8 cellular contexts compared by ENCODE assay signal in the genomic region with DNA sequence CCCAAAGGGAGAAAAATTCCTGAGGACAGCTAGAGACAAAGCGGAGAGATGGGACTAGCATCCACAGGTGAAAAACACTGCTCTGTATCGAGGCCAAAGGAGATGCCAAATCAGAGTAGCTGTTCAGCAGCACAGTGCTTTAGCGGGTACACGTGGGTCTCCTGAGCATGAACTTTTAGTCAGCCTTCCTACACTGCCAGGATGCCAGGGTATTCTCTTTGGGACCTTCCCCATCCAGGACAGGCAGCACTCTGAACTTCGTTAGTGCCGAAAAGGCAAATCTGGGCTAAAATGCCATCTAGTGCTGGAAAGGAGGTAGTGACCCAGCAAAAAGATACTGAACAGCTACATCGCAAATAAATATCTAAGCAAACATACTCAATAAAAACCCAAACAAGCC.
DNase-seq lines count a peak whose midpoint lies in the region; ATAC-seq, FAIRE-seq and TF ChIP-seq lines count a peak whose summit lies in the region.

No MANE protein-coding gene starts in this region.

- TF ChIP-seq CTCF in 22Rv1 (IDR thresholded peaks at IDR 0.05) = peak; percentile 81
- TF ChIP-seq CTCF in HEK293 (tag by site-specific recombination; IDR thresholded peaks at IDR 0.05) = 0 out of 2 replicates have a peak, but pooled peaks have one; percentile 33
- peak; percentile 81 for TF ChIP-seq CTCF in NB4 (IDR thresholded peaks at IDR 0.05; ENCODE audit: low read depth, low read length)
- peak; percentile 44 for TF ChIP-seq CTCF in activated CD8-positive, alpha-beta T cell treated with anti-CD3 and anti-CD28 coated beads for 36 hours (IDR thresholded peaks at IDR 0.05)

- ATAC-seq in activated CD8-positive, alpha-beta T cell treated with anti-CD3 and anti-CD28 coated beads for 36 hours = peak; percentile 49
- no peak for ATAC-seq in HG03457 (IDR thresholded peaks at IDR 0.05; ENCODE audit: unreplicated experiment)

- H3K9me3 Mint-ChIP-seq in activated CD8-positive, alpha-beta T cell treated with anti-CD3 and anti-CD28 coated beads for 36 hours = peaks cover 7% of the 10 kb centered on the region

- no peaks in the 10 kb centered on the region for H3K9me3 ChIP-seq in HEK293 (ENCODE audit: control insufficient read depth, insufficient read depth, low read depth, low read length)

- peak; percentile 81 for FAIRE-seq in urothelium cell line (lab: Jason Lieb, UNC)

- TF ChIP-seq POLR2A in NB4 (IDR thresholded peaks at IDR 0.05; ENCODE audit: extremely low read depth, insufficient read length) = no peak

- H3K27me3 Mint-ChIP-seq in activated CD8-positive, alpha-beta T cell treated with anti-CD3 and anti-CD28 coated beads for 36 hours = peaks cover 2% of the 10 kb centered on the region

- H3K27ac ChIP-seq in 22Rv1 (no peak overlapping the region), HEK293 (ENCODE audit: extremely low read depth, low read depth, low read length) (no peak overlapping the region)

- intact Hi-C loops in activated CD8-positive, alpha-beta T cell treated with anti-CD3 and anti-CD28 coated beads for 36 hours (cut with micrococcal nuclease) = loop anchor here (10.0 kb wide), 1 partner anchor 87 kb away; no protein-coding TSS in a partner anchor

- H3K27ac Mint-ChIP-seq in activated CD8-positive, alpha-beta T cell treated with anti-CD3 and anti-CD28 coated beads for 36 hours = no peak overlapping the region

- DNase-seq in GM03348 (ENCODE audit: low spot score) (peak; percentile 64), NB4 (ENCODE audit: low read depth) (peak; percentile 49), iPS DF 19.7 (ENCODE audit: low read depth, low spot score) (peak; percentile 23), urothelium cell line (ENCODE audit: low spot score) (peak; percentile 58)
- DNase-seq in activated CD8-positive, alpha-beta T cell treated with anti-CD3 and anti-CD28 coated beads for 36 hours = peak; percentile 6

- no peaks in the 10 kb centered on the region for H3K4me1 ChIP-seq in HEK293 (ENCODE audit: control insufficient read depth, insufficient read depth, low read length)

- H3K36me3 ChIP-seq in HEK293 (ENCODE audit: control insufficient read depth in 2 of 2, insufficient read depth in 1 of 2, low read length in 2 of 2) = no peaks in the 10 kb centered on the region

- POLR2A ChIA-PET in HEK293 (lab: Yijun Ruan, JAX) = no interaction called here
- POLR2A ChIA-PET in activated CD8-positive, alpha-beta T cell treated with anti-CD3 and anti-CD28 coated beads for 36 hours (lab: Charles Lee) = interaction anchor here (0.8 kb wide), 1 partner anchor 28 kb away, joined by 3 read pairs; no protein-coding TSS in a partner anchor

- no peak overlapping the region for H3K4me3 Mint-ChIP-seq in activated CD8-positive, alpha-beta T cell treated with anti-CD3 and anti-CD28 coated beads for 36 hours

- H3K4me3 ChIP-seq in HEK293 (ENCODE audit: low read depth, low read length) (no peak overlapping the region), NB4 (ENCODE audit: low read depth, low read length) (no peak overlapping the region)

- no peaks in the 10 kb centered on the region for H3K4me1 Mint-ChIP-seq in activated CD8-positive, alpha-beta T cell treated with anti-CD3 and anti-CD28 coated beads for 36 hours (ENCODE audit: low read depth)

- CTCF ChIA-PET in HEK293 (lab: Yijun Ruan, JAX) = interaction anchor here (0.6 to 3.2 kb wide), 23 partner anchors 9 to 1291 kb away, joined by 3 to 16 read pairs (median 4); no protein-coding TSS in a partner anchor
- CTCF ChIA-PET in activated CD8-positive, alpha-beta T cell treated with anti-CD3 and anti-CD28 coated beads for 36 hours (lab: Charles Lee) = interaction anchor here (0.6 to 1.6 kb wide), 7 partner anchors 9 to 63 kb away, joined by 3 to 4 read pairs (median 3); no protein-coding TSS in a partner anchor

- no peaks in the 10 kb centered on the region for H3K36me3 Mint-ChIP-seq in activated CD8-positive, alpha-beta T cell treated with anti-CD3 and anti-CD28 coated beads for 36 hours (ENCODE audit: low read depth)

TF ChIP-seq in HEK293, 187 proteins besides CTCF, POLR2A, EP300 and RAD21:
- TF ChIP-seq SETDB1 (IDR thresholded peaks at IDR 0.05; ENCODE audit: insufficient read length, low read length) = no peak
- no peak for TF ChIP-seq ZEB2 (tag by site-specific recombination; IDR thresholded peaks at IDR 0.05)
- TF ChIP-seq SCRT2 (tag by site-specific recombination; IDR thresholded peaks at IDR 0.05) = peak; percentile 81
- no peak for TF ChIP-seq ZNF292 (tag by site-specific recombination; IDR thresholded peaks at IDR 0.05; ENCODE audit: borderline replicate concordance, low read depth)
- 0 out of 2 replicates have a peak, but pooled peaks have one; percentile 16 for TF ChIP-seq SCRT1 (tag by site-specific recombination; IDR thresholded peaks at IDR 0.05; ENCODE audit: borderline replicate concordance)
- TF ChIP-seq, protein P1, sequence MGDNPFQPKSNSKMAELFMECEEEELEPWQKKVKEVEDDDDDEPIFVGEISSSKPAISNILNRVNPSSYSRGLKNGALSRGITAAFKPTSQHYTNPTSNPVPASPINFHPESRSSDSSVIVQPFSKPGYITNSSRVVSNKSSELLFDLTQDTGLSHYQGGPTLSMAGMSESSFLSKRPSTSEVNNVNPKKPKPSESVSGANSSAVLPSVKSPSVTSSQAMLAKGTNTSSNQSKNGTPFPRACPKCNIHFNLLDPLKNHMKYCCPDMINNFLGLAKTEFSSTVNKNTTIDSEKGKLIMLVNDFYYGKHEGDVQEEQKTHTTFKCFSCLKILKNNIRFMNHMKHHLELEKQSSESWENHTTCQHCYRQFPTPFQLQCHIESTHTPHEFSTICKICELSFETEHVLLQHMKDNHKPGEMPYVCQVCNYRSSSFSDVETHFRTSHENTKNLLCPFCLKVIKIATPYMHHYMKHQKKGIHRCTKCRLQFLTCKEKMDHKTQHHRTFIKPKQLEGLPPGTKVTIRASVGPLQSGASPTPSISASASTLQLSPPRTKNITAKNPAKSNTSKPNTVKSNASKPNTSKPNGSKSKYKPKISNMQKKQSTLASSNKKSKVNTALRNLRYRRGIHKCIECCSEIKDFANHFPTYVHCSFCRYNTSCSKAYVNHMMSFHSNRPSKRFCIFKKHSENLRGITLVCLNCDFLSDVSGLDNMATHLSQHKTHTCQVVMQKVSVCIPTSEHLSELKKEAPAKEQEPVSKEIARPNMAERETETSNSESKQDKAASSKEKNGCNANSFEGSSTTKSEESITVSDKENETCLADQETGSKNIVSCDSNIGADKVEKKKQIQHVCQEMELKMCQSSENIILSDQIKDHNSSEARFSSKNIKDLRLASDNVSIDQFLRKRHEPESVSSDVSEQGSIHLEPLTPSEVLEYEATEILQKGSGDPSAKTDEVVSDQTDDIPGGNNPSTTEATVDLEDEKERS (tag by site-specific recombination; IDR thresholded peaks at IDR 0.05) = no peak
- TF ChIP-seq KLF1 (tag by site-specific recombination; IDR thresholded peaks at IDR 0.05) = no peak
- no peak; the same call in 1 of the 2 replicates for TF ChIP-seq ZNF391 (tag by site-specific recombination; IDR thresholded peaks at IDR 0.05; ENCODE audit: borderline replicate concordance, low read depth)
- TF ChIP-seq, protein P2, sequence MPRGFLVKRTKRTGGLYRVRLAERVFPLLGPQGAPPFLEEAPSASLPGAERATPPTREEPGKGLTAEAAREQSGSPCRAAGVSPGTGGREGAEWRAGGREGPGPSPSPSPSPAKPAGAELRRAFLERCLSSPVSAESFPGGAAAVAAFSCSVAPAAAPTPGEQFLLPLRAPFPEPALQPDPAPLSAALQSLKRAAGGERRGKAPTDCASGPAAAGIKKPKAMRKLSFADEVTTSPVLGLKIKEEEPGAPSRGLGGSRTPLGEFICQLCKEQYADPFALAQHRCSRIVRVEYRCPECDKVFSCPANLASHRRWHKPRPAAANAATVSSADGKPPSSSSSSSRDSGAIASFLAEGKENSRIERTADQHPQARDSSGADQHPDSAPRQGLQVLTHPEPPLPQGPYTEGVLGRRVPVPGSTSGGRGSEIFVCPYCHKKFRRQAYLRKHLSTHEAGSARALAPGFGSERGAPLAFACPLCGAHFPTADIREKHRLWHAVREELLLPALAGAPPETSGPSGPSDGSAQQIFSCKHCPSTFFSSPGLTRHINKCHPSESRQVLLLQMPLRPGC (tag by site-specific recombination; IDR thresholded peaks at IDR 0.05) = no peak
- TF ChIP-seq, protein P3, sequence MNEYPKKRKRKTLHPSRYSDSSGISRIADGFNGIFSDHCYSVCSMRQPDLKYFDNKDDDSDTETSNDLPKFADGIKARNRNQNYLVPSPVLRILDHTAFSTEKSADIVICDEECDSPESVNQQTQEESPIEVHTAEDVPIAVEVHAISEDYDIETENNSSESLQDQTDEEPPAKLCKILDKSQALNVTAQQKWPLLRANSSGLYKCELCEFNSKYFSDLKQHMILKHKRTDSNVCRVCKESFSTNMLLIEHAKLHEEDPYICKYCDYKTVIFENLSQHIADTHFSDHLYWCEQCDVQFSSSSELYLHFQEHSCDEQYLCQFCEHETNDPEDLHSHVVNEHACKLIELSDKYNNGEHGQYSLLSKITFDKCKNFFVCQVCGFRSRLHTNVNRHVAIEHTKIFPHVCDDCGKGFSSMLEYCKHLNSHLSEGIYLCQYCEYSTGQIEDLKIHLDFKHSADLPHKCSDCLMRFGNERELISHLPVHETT (tag by site-specific recombination; IDR thresholded peaks at IDR 0.05) = no peak
- TF ChIP-seq ZNF335 (tag by site-specific recombination; conservative IDR thresholded peaks at IDR 0.05) = no peak
- TF ChIP-seq ZNF10 (tag by site-specific recombination; IDR thresholded peaks at IDR 0.05) = no peak
- TF ChIP-seq, protein P4, sequence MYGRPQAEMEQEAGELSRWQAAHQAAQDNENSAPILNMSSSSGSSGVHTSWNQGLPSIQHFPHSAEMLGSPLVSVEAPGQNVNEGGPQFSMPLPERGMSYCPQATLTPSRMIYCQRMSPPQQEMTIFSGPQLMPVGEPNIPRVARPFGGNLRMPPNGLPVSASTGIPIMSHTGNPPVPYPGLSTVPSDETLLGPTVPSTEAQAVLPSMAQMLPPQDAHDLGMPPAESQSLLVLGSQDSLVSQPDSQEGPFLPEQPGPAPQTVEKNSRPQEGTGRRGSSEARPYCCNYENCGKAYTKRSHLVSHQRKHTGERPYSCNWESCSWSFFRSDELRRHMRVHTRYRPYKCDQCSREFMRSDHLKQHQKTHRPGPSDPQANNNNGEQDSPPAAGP (tag by site-specific recombination; IDR thresholded peaks at IDR 0.05) = no peak
- TF ChIP-seq ZNF654 (tag by site-specific recombination; IDR thresholded peaks at IDR 0.05; ENCODE audit: low read depth) = peak; percentile 83
- no peak for TF ChIP-seq ZNF76 (tag by site-specific recombination; IDR thresholded peaks at IDR 0.05; ENCODE audit: borderline replicate concordance, low read depth)
- no peak for TF ChIP-seq ZNF133 (tag by site-specific recombination; IDR thresholded peaks at IDR 0.05)
- TF ChIP-seq ZBTB17 (tag by site-specific recombination; IDR thresholded peaks at IDR 0.05) = no peak

Comparison
In these comparisons a context has a peak if more than half of its experiments do, and no peak if none do; other contexts are left out.
1. DNase-seq: peak in every context shown above with its lines; median percentile 64 in GM03348; 58 in urothelium cell line; 49 in NB4; 23 in iPS DF 19.7; 6 in activated CD8-positive, alpha-beta T cell treated with anti-CD3 and anti-CD28 coated beads for 36 hours.